ENCODE assay signal across 23 cellular contexts in genomic region chr19:5932593-5933262, GRCh38. TPM values are rescaled to one million over a fixed set of nuclear protein-coding genes. Genes with fewer than 3 reads are reported as not detected.
A peak's percentile ranks its signal among the peaks of the same experiment; 100 is the strongest.
DNase-seq lines count a peak whose midpoint lies in the region; TF ChIP-seq lines count a peak whose summit lies in the region.
"Had no signal": no experiment of that assay in that cellular context is flagged by ENCODE, and none has a peak within 500 bp of the region (broad histone marks: within the 10 kb centered on the region; RNA-seq: fewer than 3 reads in every experiment).

No MANE protein-coding gene starts in this region.

- H3K27me3 Mint-ChIP-seq in nephron (ENCODE audit: low read depth) = peaks cover 3% of the 10 kb centered on the region
- H3K27me3 Mint-ChIP-seq: activated CD8-positive, alpha-beta T cell treated with anti-CD3 and anti-CD28 coated beads for 36 hours; naive B cell had no signal

- no peak for TF ChIP-seq EP300 in tibial nerve (IDR thresholded peaks at IDR 0.05)

- peak; percentile 75 for DNase-seq in WERI-Rb-1
- DNase-seq in tibial nerve (ENCODE audit: low spot score in 2 of 2) = no peak
- no peak for DNase-seq in hippocampal formation (lab: John Stamatoyannopoulos, UW)
- no peak for DNase-seq in stimulated activated naive CD4-positive, alpha-beta T cell treated with Interleukin-2 at 50 U/mL for 16 hours (lab: John Stamatoyannopoulos, UW)
- DNase-seq in H7 = no peak
- DNase-seq: activated CD4-positive, alpha-beta T cell treated with anti-CD3 and anti-CD28 coated beads for 1 hour; activated CD8-positive, alpha-beta T cell treated with anti-CD3 and anti-CD28 coated beads for 36 hours; Caco-2; effector CD4-positive, alpha-beta T cell; KBM-7; naive B cell; NCI-H1092 treated with DMSO at 0.1 percent for 48 hours; NCI-H187 treated with DMSO at 0.1 percent for 48 hours; NCI-H524; SHP77; stimulated activated naive CD4-positive, alpha-beta T cell; T-helper 2 cell had no signal

- H3K4me3 ChIP-seq in WERI-Rb-1 (ENCODE audit: low read depth, low read length) = no peak overlapping the region
- no peak overlapping the region for H3K4me3 ChIP-seq in tibial nerve
- no peak overlapping the region for H3K4me3 ChIP-seq in H7 (ENCODE audit: insufficient read depth, low read depth, low read length)
- H3K4me3 ChIP-seq: thoracic aorta had no signal

- no peak for TF ChIP-seq POLR2A in tibial nerve (IDR thresholded peaks at IDR 0.05)

- peaks cover 58% of the 10 kb centered on the region for H3K36me3 Mint-ChIP-seq in nephron (ENCODE audit: low read depth)

- peak overlapping the region; percentile 94 to 99 (median 97) for H3K27ac Mint-ChIP-seq in nephron
- H3K27ac Mint-ChIP-seq: activated CD8-positive, alpha-beta T cell treated with anti-CD3 and anti-CD28 coated beads for 36 hours had no signal

- peaks cover 57% of the 10 kb centered on the region for H3K4me1 Mint-ChIP-seq in nephron

- H3K36me3 ChIP-seq in WERI-Rb-1 (peaks cover 64% of the 10 kb centered on the region), tibial nerve (peaks cover 0 to 83% (median 18%) of the 10 kb centered on the region in 3 donors), H7 (replicated peaks; ENCODE audit: control insufficient read depth, insufficient read depth, low read length) (peaks cover 29% of the 10 kb centered on the region)

- H3K27me3 ChIP-seq in WERI-Rb-1 (ENCODE audit: insufficient read depth, low read depth, severe bottlenecking) (no peaks in the 10 kb centered on the region), tibial nerve (no peaks in the 10 kb centered on the region), H7 (ENCODE audit: control insufficient read depth, insufficient read depth, low read length) (no peaks in the 10 kb centered on the region)

- H3K27ac ChIP-seq in WERI-Rb-1 (peak overlapping the region; percentile 78), cingulate gyrus (ENCODE audit: low read depth, low read length) (peak overlapping the region; percentile 75), tibial nerve (peak overlapping the region in 3 of 4 donors; percentile 4 to 71 (median 17))
- H3K27ac ChIP-seq: C4-2B, thoracic aorta had no signal

- H3K4me3 Mint-ChIP-seq in nephron = peak overlapping the region in 1 of 3 experiments; percentile 11
- H3K4me3 Mint-ChIP-seq: activated CD8-positive, alpha-beta T cell treated with anti-CD3 and anti-CD28 coated beads for 36 hours; mesothelial cell of epicardium; naive B cell had no signal

- H3K9me3 ChIP-seq in WERI-Rb-1 (ENCODE audit: severe bottlenecking) = no peaks in the 10 kb centered on the region
- no peaks in the 10 kb centered on the region for H3K9me3 ChIP-seq in tibial nerve
- H3K9me3 ChIP-seq: Caco-2, thoracic aorta had no signal

- no peak for TF ChIP-seq CTCF in WERI-Rb-1 (IDR thresholded peaks at IDR 0.05; ENCODE audit: low read depth, low read length)
- TF ChIP-seq CTCF in nephron (IDR thresholded peaks at IDR 0.05; ENCODE audit: unreplicated experiment in 3 of 3) = no peak
- TF ChIP-seq CTCF in tibial nerve (IDR thresholded peaks at IDR 0.05) = no peak

- H3K9me3 Mint-ChIP-seq in nephron = no peaks in the 10 kb centered on the region
- H3K9me3 Mint-ChIP-seq: activated CD8-positive, alpha-beta T cell treated with anti-CD3 and anti-CD28 coated beads for 36 hours; activated naive CD4-positive, alpha-beta T cell treated with anti-CD3 and anti-CD28 coated beads, Interleukin-2, amount 50 U/mL, for 72 hours; mesothelial cell of epicardium; naive B cell had no signal

- WGBS in tibial nerve, 2 donors = 87 to 88% methylated on average over 16 to 22 of the region's 22 CpGs

- peaks cover 0 to 52% (median 16%) of the 10 kb centered on the region in 4 donors for H3K4me1 ChIP-seq in tibial nerve
- H3K4me1 ChIP-seq: Caco-2 had no signal

RNA-seq across cellular contexts. Expression of gene CAPS, which starts 18.7 kb away (rescaled TPM):
- total RNA-seq in tibial nerve = 10 to 100 TPM; 67.5 to 95.0 (median 77.4) TPM
- total RNA-seq in H7 (2014; rRNA removed; shearing (Covaris generic)) = 2.2 and 2.7 TPM in 2 replicates

RNA-seq across cellular contexts. Expression of gene VMAC, which starts 28.1 kb away (rescaled TPM):
- total RNA-seq in tibial nerve = 10 to 100 TPM in 3 of 4 donors, 1 to 10 TPM in 1; 8.3 to 16.7 (median 13.9) TPM
- total RNA-seq in H7 (2014; rRNA removed; shearing (Covaris generic)) = 2.1 and 3.5 TPM in 2 replicates

RNA-seq across cellular contexts. Expression of gene NDUFA11, which starts 29.1 kb away (rescaled TPM):
- total RNA-seq in tibial nerve = 100 to 1,000 TPM; 184 to 350 (median 216) TPM
- total RNA-seq in H7 (2014; rRNA removed; shearing (Covaris generic)) = 181 and 244 TPM in 2 replicates

RNA-seq across cellular contexts. Expression of gene RANBP3, which starts 45.2 kb away (rescaled TPM):
- 100 to 1,000 TPM in 2 of 4 donors, 10 to 100 TPM in 2; 75.4 to 129 (median 95.6) TPM for total RNA-seq in tibial nerve
- 73.7 and 79.7 TPM in 2 replicates for total RNA-seq in H7 (2014; rRNA removed; shearing (Covaris generic))

Comparison
In these comparisons a context has a peak if more than half of its experiments do, and no peak if none do; other contexts are left out.
1. H3K27ac ChIP-seq: peak in every context shown above with its lines; median percentile 78 in WERI-Rb-1; 75 in cingulate gyrus; 17 in tibial nerve.
2. RNA of gene CAPS, which starts 18.7 kb away (total RNA-seq): 67.5 to 95.0 TPM in tibial nerve; 2.2 to 2.7 TPM in H7; every median in the first group is over 10 times any median in the second.